Comparison of ENCODE assay signal across 8 cellular contexts in genomic region chr1:31762726-31763670, GRCh38. TPM values are rescaled to one million over a fixed set of nuclear protein-coding genes. Genes with fewer than 3 reads are reported as not detected.
DNase-seq lines count a peak whose midpoint lies in the region; ATAC-seq and TF ChIP-seq lines count a peak whose summit lies in the region.

No MANE protein-coding gene starts in this region.

- no peaks in the 10 kb centered on the region for H3K9me3 ChIP-seq in lower lobe of right lung

- peak overlapping the region; percentile 70 for H3K4me3 ChIP-seq in AG04449 (ENCODE audit: low read depth, low read length)
- H3K4me3 ChIP-seq in lower lobe of right lung: peak overlapping the region; percentile 50

- CTCF ChIA-PET in AG04449 (lab: Yijun Ruan, JAX): interaction anchor here (0.7 to 3.6 kb wide), 29 partner anchors 9 to 306 kb away, joined by 3 to 16 read pairs (median 4); partner anchors contain the start of gene COL16A1

- intact Hi-C loops in lower lobe of right lung (cut with DNase I): no loop called here

- DNase-seq in AG04449 (ENCODE audit: low read depth, low spot score) (no peak), GM20000 (ENCODE audit: low spot score) (peak; percentile 83), NCI-H510A treated with DMSO at 0.1 percent for 48 hours (lab: John Stamatoyannopoulos, UW) (peak; percentile 50), ecto neural progenitor cell (ENCODE audit: low spot score) (peak; percentile 89), lower lobe of right lung (peak; percentile 72)
- DNase-seq in activated CD4-positive, alpha-beta T cell treated with anti-CD3 and anti-CD28 coated beads, Interleukin-2, amount 50 U/mL, for 24 hours (ENCODE audit: low read depth in 1 of 2, low spot score in 1 of 2): peak; percentile 31 to 35
- peak; percentile 38 to 49 (median 46) for DNase-seq in stimulated activated CD4-positive, alpha-beta T cell treated with anti-CD3 and anti-CD28 coated beads, TNF-alpha, amount 100 ng/mL, for 4 hours (ENCODE audit: low read depth in 3 of 3)

- POLR2A ChIA-PET in AG04449 (lab: Yijun Ruan, JAX): interaction anchor here (0.8 to 0.9 kb wide), 2 partner anchors 14 to 26 kb away, joined by 3 to 4 read pairs; no protein-coding TSS in a partner anchor

- peak; percentile 60 to 65 for ATAC-seq in lower lobe of right lung
- ATAC-seq in HG02610 (IDR thresholded peaks at IDR 0.05; ENCODE audit: unreplicated experiment): no peak

- H3K4me1 ChIP-seq in lower lobe of right lung: peaks cover 29% of the 10 kb centered on the region

- no peaks in the 10 kb centered on the region for H3K36me3 ChIP-seq in lower lobe of right lung

- TF ChIP-seq CTCF in AG04449 (IDR thresholded peaks at IDR 0.05; ENCODE audit: insufficient read depth, low read length, missing control alignments): peak; percentile 82
- TF ChIP-seq CTCF in GM20000 (IDR thresholded peaks at IDR 0.05; ENCODE audit: extremely low read depth, missing control alignments): no peak
- peak; percentile 62 for TF ChIP-seq CTCF in lower lobe of right lung (IDR thresholded peaks at IDR 0.05)

- H3K27ac ChIP-seq in lower lobe of right lung: no peak overlapping the region

- peaks cover 59% of the 10 kb centered on the region for H3K27me3 ChIP-seq in lower lobe of right lung (ENCODE audit: low read depth)

RNA-seq across cellular contexts. Expression of gene ADGRB2, which starts 1.1 kb away (rescaled TPM):
- total RNA-seq in lower lobe of right lung: 1.1 TPM

RNA-seq across cellular contexts. Expression of gene SPOCD1, which starts 52.8 kb away (rescaled TPM):
- 21.6 TPM for total RNA-seq in lower lobe of right lung

RNA-seq across cellular contexts. Expression of gene COL16A1, which starts 59.2 kb away (rescaled TPM):
- total RNA-seq in lower lobe of right lung: 11.8 TPM
